16 cellular contexts compared by ENCODE assay signal in the genomic region with DNA sequence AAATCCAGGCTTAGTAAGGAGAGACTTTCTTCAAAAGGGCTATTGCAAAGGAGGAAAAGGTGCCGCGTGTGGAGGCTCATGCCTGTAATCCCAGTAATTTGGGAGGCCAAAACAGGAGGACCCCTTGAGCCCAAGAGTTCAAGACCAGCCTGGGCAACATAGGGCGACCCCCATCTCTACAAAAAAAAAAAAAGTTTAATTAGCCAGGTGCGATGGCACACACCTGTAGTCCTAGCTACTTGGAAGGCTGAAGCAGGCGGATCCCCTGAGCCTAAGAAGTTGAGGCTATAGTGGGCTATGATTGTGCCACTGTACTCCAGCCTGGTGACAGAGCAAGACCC. TPM values are rescaled to one million over a fixed set of nuclear protein-coding genes. Genes with fewer than 3 reads are reported as not detected.
DNase-seq lines count a peak whose midpoint lies in the region; ATAC-seq and TF ChIP-seq lines count a peak whose summit lies in the region.
"Had no signal": no experiment of that assay in that cellular context is flagged by ENCODE, and none has a peak within 500 bp of the region (broad histone marks: within the 10 kb centered on the region; RNA-seq: fewer than 3 reads in every experiment).

No MANE protein-coding gene starts in this region.

- H3F3A ChIP-seq in GM23338 (replicated peaks; ENCODE audit: low read depth), result no peaks in the 10 kb centered on the region; the same call in 1 of the 2 replicates

- H4K91ac ChIP-seq in neuronal stem cell (ENCODE audit: low read depth, low read length, poor library complexity), result no peak overlapping the region

- H3K4me2 ChIP-seq in GM23338, result peak overlapping the region; percentile 48; the same call in 1 of the 2 replicates
- no peak overlapping the region for H3K4me2 ChIP-seq in neuronal stem cell (ENCODE audit: insufficient read depth, low read length, poor library complexity, severe bottlenecking)

- H3K27me3 ChIP-seq in GM23338 (ENCODE audit: insufficient read depth), result no peaks in the 10 kb centered on the region
- H3K27me3 ChIP-seq in endodermal cell (ENCODE audit: control insufficient read depth, insufficient read depth, low read length, poor library complexity, severe bottlenecking), result no peaks in the 10 kb centered on the region
- no peaks in the 10 kb centered on the region for H3K27me3 ChIP-seq in neuronal stem cell (ENCODE audit: control insufficient read depth in 3 of 3, insufficient read depth in 3 of 3, low read depth in 1 of 3, low read length in 3 of 3)
- peaks cover 0 to 7% (median 3%) of the 10 kb centered on the region in 3 donors for H3K27me3 ChIP-seq in psoas muscle (ENCODE audit: insufficient read depth in 3 of 3, low read length in 2 of 3)

- H4K20me1 ChIP-seq in GM23338 (replicated peaks; ENCODE audit: insufficient read depth), result no peaks in the 10 kb centered on the region

- no peak overlapping the region for H4K8ac ChIP-seq in neuronal stem cell (ENCODE audit: low read depth, low read length)

- TF ChIP-seq CTCF in GM23338 (conservative IDR thresholded peaks at IDR 0.05; ENCODE audit: low read depth in 2 of 2) (no peak), endodermal cell (conservative IDR thresholded peaks at IDR 0.05) (no peak), psoas muscle (IDR thresholded peaks at IDR 0.05) (no peak), RWPE1 (conservative IDR thresholded peaks at IDR 0.05; ENCODE audit: low read depth) (no peak)

- H3K36me3 Mint-ChIP-seq in GM23338 (ENCODE audit: low read depth) (no peaks in the 10 kb centered on the region; the same call in 2 of the 3 replicates), endodermal cell (ENCODE audit: low read depth) (no peaks in the 10 kb centered on the region)
- H3K36me3 Mint-ChIP-seq: CD14-positive monocyte; CD4-positive, alpha-beta memory T cell had no signal

- H3K4ac ChIP-seq in neuronal stem cell (ENCODE audit: low read length), result no peak overlapping the region

- H3K9me3 Mint-ChIP-seq in GM23338, result no peaks in the 10 kb centered on the region
- H3K9me3 Mint-ChIP-seq in endodermal cell, result no peaks in the 10 kb centered on the region
- H3K9me3 Mint-ChIP-seq: CD4-positive, alpha-beta memory T cell had no signal

- H2BK120ac ChIP-seq in neuronal stem cell (ENCODE audit: low read depth, low read length), result no peak overlapping the region

- intact Hi-C loops in psoas muscle (cut with DNase I), result no loop called here

- H3K4me3 Mint-ChIP-seq in GM23338, result no peak overlapping the region
- no peak overlapping the region for H3K4me3 Mint-ChIP-seq in endodermal cell
- H3K4me3 Mint-ChIP-seq: CD14-positive monocyte; CD4-positive, alpha-beta memory T cell had no signal

- H3K4me3 ChIP-seq in GM23338 (no peak overlapping the region), endodermal cell (ENCODE audit: low read length) (no peak overlapping the region), neuronal stem cell (ENCODE audit: low read length in 2 of 2) (no peak overlapping the region), psoas muscle (no peak overlapping the region)

- CTCF ChIA-PET in HEK293T (lab: Yijun Ruan, JAX), result interaction anchor here (0.6 to 1.4 kb wide), 8 partner anchors 11 to 543 kb away, joined by 3 to 9 read pairs (median 3); no protein-coding TSS in a partner anchor
- CTCF ChIA-PET in RWPE1 (lab: Yijun Ruan, JAX), result interaction anchor here (1.0 kb wide), 1 partner anchor 92 kb away, joined by 5 read pairs; no protein-coding TSS in a partner anchor

- no peak overlapping the region for H3K23ac ChIP-seq in neuronal stem cell (ENCODE audit: low read depth, low read length, poor library complexity)

- no peak overlapping the region for H3K18ac ChIP-seq in neuronal stem cell (ENCODE audit: low read length)

- H3K79me1 ChIP-seq in neuronal stem cell (ENCODE audit: low read depth, low read length), result no peaks in the 10 kb centered on the region

- H2BK12ac ChIP-seq in neuronal stem cell (ENCODE audit: low read length), result no peak overlapping the region

- 79 to 80% methylated on average over 5 of the region's 5 CpGs for WGBS in endodermal cell (ENCODE audit: insufficient coverage in 1 of 2, insufficient read length in 1 of 2), 2 experiments
- no CpG with 5 or more reads among the region's 5 CpGs for WGBS in neuronal stem cell (ENCODE audit: extremely low coverage in 2 of 2, insufficient read length in 2 of 2, insufficient replicate concordance in 1 of 2), 2 donors
- WGBS in psoas muscle, 3 donors, result 53 to 62% (median 61%) methylated on average over 5 of the region's 5 CpGs

- H3K4me1 Mint-ChIP-seq in GM23338 (peaks cover 8% of the 10 kb centered on the region), endodermal cell (peaks cover 4% of the 10 kb centered on the region)
- H3K4me1 Mint-ChIP-seq: CD14-positive monocyte had no signal

- H3K27me3 Mint-ChIP-seq in GM23338 (ENCODE audit: insufficient read depth, low read depth, poor library complexity), result peaks cover 9% of the 10 kb centered on the region
- H3K27me3 Mint-ChIP-seq in endodermal cell (ENCODE audit: insufficient read depth), result no peaks in the 10 kb centered on the region

- no peak overlapping the region for H2AK5ac ChIP-seq in neuronal stem cell (ENCODE audit: low read depth, low read length)

- no peak overlapping the region for H2BK5ac ChIP-seq in neuronal stem cell (ENCODE audit: low read length)

- POLR2A ChIA-PET in HEK293T (lab: Yijun Ruan, JAX), result no interaction called here
- POLR2A ChIA-PET in RWPE1 (lab: Yijun Ruan, JAX; ENCODE audit: low non-redundant PET), result no interaction called here

- H3K27ac ChIP-seq in GM23338 (ENCODE audit: low read depth), result no peak overlapping the region
- no peak overlapping the region for H3K27ac ChIP-seq in endodermal cell (ENCODE audit: low read depth, low read length)
- no peak overlapping the region for H3K27ac ChIP-seq in neuronal stem cell (replicated peaks; ENCODE audit: low read length)
- no peak overlapping the region for H3K27ac ChIP-seq in psoas muscle
- no peak overlapping the region for H3K27ac ChIP-seq in RWPE1

- no peaks in the 10 kb centered on the region for H3K79me2 ChIP-seq in GM23338 (replicated peaks; ENCODE audit: insufficient read depth)

- no peak overlapping the region for H3K9ac ChIP-seq in endodermal cell (ENCODE audit: extremely low read depth, low read length, poor library complexity, severe bottlenecking)
- no peak overlapping the region for H3K9ac ChIP-seq in neuronal stem cell (ENCODE audit: low read depth, low read length, poor library complexity)

- ATAC-seq in GM23338 (no peak), psoas muscle (no peak), SK-N-SH treated with all-trans-retinoic acid at 6 μM for 48 hours (no peak)

- H2BK15ac ChIP-seq in neuronal stem cell (ENCODE audit: low read length), result no peak overlapping the region

- H2AFZ ChIP-seq in GM23338 (peak overlapping the region; percentile 12; the same call in 1 of the 2 replicates), neuronal stem cell (ENCODE audit: low read length) (peak overlapping the region; percentile 27)

- DNase-seq in GM23338 (ENCODE audit: low spot score) (no peak), HEK293T (ENCODE audit: extremely low spot score) (no peak), endodermal cell (no peak), neuronal stem cell (ENCODE audit: low spot score) (no peak), psoas muscle (no peak), foreskin melanocyte (no peak), RWPE1 (ENCODE audit: low spot score) (no peak)
- DNase-seq: ACHN; AML-193; CD4-positive, alpha-beta memory T cell; GF-D8; HCEC 1CT; KG1 had no signal

- H3K9me2 ChIP-seq in GM23338 (ENCODE audit: insufficient read depth), result no peaks in the 10 kb centered on the region

- H3K14ac ChIP-seq in neuronal stem cell (ENCODE audit: low read length), result no peak overlapping the region

- 0 out of 2 replicates have a peak overlapping the region, but pooled peaks have one; percentile 12 for H3K27ac Mint-ChIP-seq in GM23338
- peak overlapping the region; percentile 30 for H3K27ac Mint-ChIP-seq in endodermal cell
- H3K27ac Mint-ChIP-seq: CD14-positive monocyte; CD4-positive, alpha-beta memory T cell had no signal

- no peaks in the 10 kb centered on the region for H3K9me3 ChIP-seq in endodermal cell (ENCODE audit: control insufficient read depth, low read length)
- no peaks in the 10 kb centered on the region for H3K9me3 ChIP-seq in neuronal stem cell (replicated peaks in 1 of 2; ENCODE audit: control insufficient read depth in 2 of 2, insufficient read depth in 1 of 2, low read depth in 1 of 2, low read length in 2 of 2)
- H3K9me3 ChIP-seq in psoas muscle, result no peaks in the 10 kb centered on the region

- H3K4me1 ChIP-seq in GM23338 (ENCODE audit: insufficient read depth) (peaks cover 7% of the 10 kb centered on the region; the same call in 1 of the 2 replicates), endodermal cell (ENCODE audit: control insufficient read depth, insufficient read depth, low read length) (no peaks in the 10 kb centered on the region), neuronal stem cell (ENCODE audit: control insufficient read depth in 2 of 2, insufficient read depth in 1 of 2, low read depth in 1 of 2, low read length in 2 of 2) (peaks cover 0 to 1% of the 10 kb centered on the region in 2 donors), psoas muscle (no peaks in the 10 kb centered on the region)

- no peaks in the 10 kb centered on the region for H3K36me3 ChIP-seq in GM23338 (ENCODE audit: insufficient read depth)
- no peaks in the 10 kb centered on the region for H3K36me3 ChIP-seq in endodermal cell (ENCODE audit: control insufficient read depth, insufficient read depth, low read length)
- no peaks in the 10 kb centered on the region for H3K36me3 ChIP-seq in neuronal stem cell (replicated peaks in 1 of 2; ENCODE audit: control insufficient read depth in 2 of 2, insufficient read depth in 2 of 2, low read length in 2 of 2)
- H3K36me3 ChIP-seq in psoas muscle (ENCODE audit: insufficient read depth in 1 of 2, low read depth in 1 of 2), result no peaks in the 10 kb centered on the region

TF ChIP-seq in GM23338, 12 proteins besides CTCF, POLR2A, EP300 and RAD21:
- TF ChIP-seq ZNF114 (CRISPR knock-in tag; IDR thresholded peaks at IDR 0.05), result no peak

TF ChIP-seq in SK-N-SH treated with all-trans-retinoic acid at 6 μM for 48 hours, 23 proteins besides CTCF, POLR2A, EP300 and RAD21 (continues in another document):
- TF ChIP-seq ZNF8 (CRISPR knock-in tag; IDR thresholded peaks at IDR 0.05), result no peak

RNA-seq across cellular contexts. Expression of gene TMEM130, which starts 32.2 kb away (rescaled TPM):
- 1.5 and 4.2 TPM in 2 replicates for total RNA-seq in GM23338 (2014; rRNA removed; shearing (Covaris generic))
- polyA plus RNA-seq in GM23338 (2016; fragmentation: Nextera tagmentation; extraction: Ambion mirVana), result 2.0 TPM in 2 replicates
- total RNA-seq in endodermal cell, result under 1 TPM in 1 of 2 donors, not detected in 1; 0.15 TPM
- polyA plus RNA-seq in endodermal cell (2013, experiment 1 of 2), result 6.2 TPM
- polyA plus RNA-seq in endodermal cell (2013, experiment 2 of 2), result 5.8 TPM
- polyA plus RNA-seq in neuronal stem cell (2013, experiment 1 of 2), result 6.8 TPM
- 7.0 TPM for polyA plus RNA-seq in neuronal stem cell (2013, experiment 2 of 2)
- not detected for total RNA-seq in psoas muscle
- under 1 TPM in 1 of 3 donors, not detected in 2; 0.08 TPM for polyA plus RNA-seq in psoas muscle
- total RNA-seq: CD4-positive, alpha-beta memory T cell; HepG2 had no signal
- polyA plus RNA-seq: CD14-positive monocyte; CD4-positive, alpha-beta memory T cell; HepG2 had no signal

RNA-seq across cellular contexts. Expression of gene TRRAP, which starts 40.7 kb away (rescaled TPM):
- total RNA-seq in GM23338 (2014; rRNA removed; shearing (Covaris generic)), result 49.8 and 58.7 TPM in 2 replicates
- polyA plus RNA-seq in GM23338 (2016; fragmentation: Nextera tagmentation; extraction: Ambion mirVana), result 14.9 and 16.1 TPM in 2 replicates
- total RNA-seq in endodermal cell, result 10 to 100 TPM; 64.3 to 68.8 TPM
- polyA plus RNA-seq in endodermal cell (2013, experiment 1 of 2), result 29.8 TPM
- 30.4 TPM for polyA plus RNA-seq in endodermal cell (2013, experiment 2 of 2)
- polyA plus RNA-seq in neuronal stem cell (2013, experiment 1 of 2), result 11.5 TPM
- polyA plus RNA-seq in neuronal stem cell (2013, experiment 2 of 2), result 11.9 TPM
- total RNA-seq in psoas muscle, result 10 to 100 TPM; 13.3 to 21.3 (median 19.5) TPM
- polyA plus RNA-seq in psoas muscle, result 1 to 10 TPM; 3.8 to 9.0 (median 5.0) TPM
